ENCODE assay signal across 8 cellular contexts in genomic region chr5:141508808-141509611, GRCh38. TPM values are rescaled to one million over a fixed set of nuclear protein-coding genes. Genes with fewer than 3 reads are reported as not detected.
A peak's percentile ranks its signal among the peaks of the same experiment; 100 is the strongest.
DNase-seq lines count a peak whose midpoint lies in the region; ATAC-seq and TF ChIP-seq lines count a peak whose summit lies in the region.

No MANE protein-coding gene starts in this region.

- H2AFZ ChIP-seq in Karpas-422 (ENCODE audit: low read length) = no peak overlapping the region

- peak overlapping the region; percentile 78 for H3K4me2 ChIP-seq in Karpas-422 (ENCODE audit: low read depth, low read length, poor library complexity, severe bottlenecking)

- peaks cover 3% of the 10 kb centered on the region; the same call in 1 of the 2 replicates for H3K79me2 ChIP-seq in Karpas-422 (ENCODE audit: low read length)

- no peaks in the 10 kb centered on the region for H3K27me3 Mint-ChIP-seq in activated T-helper 17 cell treated with anti-CD3 and anti-CD28 coated beads, Interleukin-2, amount 50 U/mL, for 72 hours
- peaks cover 0 to 7% (median 0%) of the 10 kb centered on the region in 5 donors for H3K27me3 Mint-ChIP-seq in naive thymus-derived CD4-positive, alpha-beta T cell

- peak overlapping the region; percentile 77 for H3K27ac Mint-ChIP-seq in activated T-helper 17 cell treated with anti-CD3 and anti-CD28 coated beads, Interleukin-2, amount 50 U/mL, for 72 hours
- H3K27ac Mint-ChIP-seq in naive thymus-derived CD4-positive, alpha-beta T cell = no peak overlapping the region

- no peaks in the 10 kb centered on the region for H3K9me3 Mint-ChIP-seq in activated T-helper 17 cell treated with anti-CD3 and anti-CD28 coated beads, Interleukin-2, amount 50 U/mL, for 72 hours
- H3K9me3 Mint-ChIP-seq in naive thymus-derived CD4-positive, alpha-beta T cell = peaks cover 0 to 1% (median 0%) of the 10 kb centered on the region in 11 donors

- H3K4me1 ChIP-seq in Karpas-422 (ENCODE audit: low read length) = peaks cover 100% of the 10 kb centered on the region
- H3K4me1 ChIP-seq in gastrocnemius medialis = peaks cover 52 to 58% of the 10 kb centered on the region in 2 donors
- H3K4me1 ChIP-seq in naive thymus-derived CD4-positive, alpha-beta T cell (ENCODE audit: control insufficient read depth in 2 of 2, insufficient read depth in 2 of 2, low read length in 2 of 2) = peaks cover 0 to 5% of the 10 kb centered on the region in 2 donors

- POLR2A ChIA-PET in naive thymus-derived CD4-positive, alpha-beta T cell (lab: Charles Lee) = no interaction called here

- peak; percentile 36 to 47 for TF ChIP-seq POLR2A in gastrocnemius medialis (IDR thresholded peaks at IDR 0.05)

- H3K9me3 ChIP-seq in Karpas-422 (ENCODE audit: low read length) (no peaks in the 10 kb centered on the region), gastrocnemius medialis (no peaks in the 10 kb centered on the region)
- H3K9me3 ChIP-seq in naive thymus-derived CD4-positive, alpha-beta T cell (ENCODE audit: control insufficient read depth in 2 of 3, low read length in 3 of 3) = no peaks in the 10 kb centered on the region

- in situ Hi-C loops in gastrocnemius medialis (cut with MboI; ENCODE audit: low sequenced_read_pairs in 4 of 4) = no loop called here

- peaks cover 19% of the 10 kb centered on the region for H3K4me1 Mint-ChIP-seq in activated T-helper 17 cell treated with anti-CD3 and anti-CD28 coated beads, Interleukin-2, amount 50 U/mL, for 72 hours
- peaks cover 14 to 20% (median 15%) of the 10 kb centered on the region in 7 donors for H3K4me1 Mint-ChIP-seq in naive thymus-derived CD4-positive, alpha-beta T cell

- H3K4me3 ChIP-seq in Karpas-422 (ENCODE audit: low read length) (peak overlapping the region; percentile 68), gastrocnemius medialis (peak overlapping the region; percentile 31 to 36 (median 32))
- H3K4me3 ChIP-seq in naive thymus-derived CD4-positive, alpha-beta T cell (ENCODE audit: low read length) = no peak overlapping the region

- TF ChIP-seq CTCF in gastrocnemius medialis (IDR thresholded peaks at IDR 0.05 in 4 of 5, conservative IDR thresholded peaks at IDR 0.05 in 1 of 5) = no peak

- H3K27me3 ChIP-seq in Karpas-422 (ENCODE audit: low read length) (no peaks in the 10 kb centered on the region), gastrocnemius medialis (no peaks in the 10 kb centered on the region)
- no peaks in the 10 kb centered on the region for H3K27me3 ChIP-seq in naive thymus-derived CD4-positive, alpha-beta T cell (ENCODE audit: control insufficient read depth in 2 of 2, insufficient read depth in 2 of 2, low read length in 2 of 2)

- peak overlapping the region; percentile 100 for H3K27ac ChIP-seq in Karpas-422 (ENCODE audit: low read length)
- peak overlapping the region; percentile 84 to 88 (median 86) for H3K27ac ChIP-seq in gastrocnemius medialis
- H3K27ac ChIP-seq in naive thymus-derived CD4-positive, alpha-beta T cell (ENCODE audit: low read depth, low read length) = no peak overlapping the region

- peaks cover 8% of the 10 kb centered on the region for H3K36me3 Mint-ChIP-seq in activated T-helper 17 cell treated with anti-CD3 and anti-CD28 coated beads, Interleukin-2, amount 50 U/mL, for 72 hours (ENCODE audit: low read depth)
- peaks cover 0 to 3% (median 0%) of the 10 kb centered on the region in 5 donors for H3K36me3 Mint-ChIP-seq in naive thymus-derived CD4-positive, alpha-beta T cell

- intact Hi-C loops in left cardiac atrium (cut with DNase I) = no loop called here
- intact Hi-C loops in gastrocnemius medialis (cut with DNase I; ENCODE audit: low total_unique reads) = loop anchor here (2.0 kb wide), 1 partner anchor 16 kb away; no protein-coding TSS in a partner anchor
- intact Hi-C loops in naive thymus-derived CD4-positive, alpha-beta T cell (cut with micrococcal nuclease) = no loop called here

- peak; percentile 22 for ATAC-seq in activated T-helper 17 cell treated with anti-CD3 and anti-CD28 coated beads, Interleukin-2, amount 50 U/mL, for 72 hours (replicated peaks)
- ATAC-seq in left cardiac atrium = peak; percentile 44 to 68
- peak; percentile 43 to 60 for ATAC-seq in gastrocnemius medialis
- no peak for ATAC-seq in esophagus mucosa
- ATAC-seq in naive thymus-derived CD4-positive, alpha-beta T cell = no peak

- DNase-seq in ELF-1 (ENCODE audit: low read depth, low spot score) (peak; percentile 78), Karpas-422 (peak; percentile 86), left cardiac atrium (peak; percentile 76), gastrocnemius medialis (peak; percentile 48 to 76), T-helper 9 cell (no peak)
- no peak for DNase-seq in naive thymus-derived CD4-positive, alpha-beta T cell

- H4K20me1 ChIP-seq in Karpas-422 (ENCODE audit: insufficient read depth, low read depth, low read length) = no peaks in the 10 kb centered on the region

- no peaks in the 10 kb centered on the region for H3K9me2 ChIP-seq in Karpas-422 (replicated peaks; ENCODE audit: insufficient read depth, low read length)

- H3K4me3 Mint-ChIP-seq in activated T-helper 17 cell treated with anti-CD3 and anti-CD28 coated beads, Interleukin-2, amount 50 U/mL, for 72 hours = peak overlapping the region; percentile 29
- no peak overlapping the region for H3K4me3 Mint-ChIP-seq in naive thymus-derived CD4-positive, alpha-beta T cell

- CTCF ChIA-PET in naive thymus-derived CD4-positive, alpha-beta T cell (lab: Charles Lee) = interaction anchor here (0.9 to 2.9 kb wide), 2 partner anchors 15 to 88 kb away, joined by 3 to 9 read pairs; partner anchors contain the start of gene PCDHGA11

- H3K9ac ChIP-seq in Karpas-422 (ENCODE audit: low read length) = peak overlapping the region; percentile 92

- H3K36me3 ChIP-seq in Karpas-422 (ENCODE audit: insufficient read depth, low read length) (peaks cover 26% of the 10 kb centered on the region), gastrocnemius medialis (peaks cover 0 to 11% of the 10 kb centered on the region in 2 donors)
- H3K36me3 ChIP-seq in naive thymus-derived CD4-positive, alpha-beta T cell (ENCODE audit: control insufficient read depth in 2 of 3, insufficient read depth in 3 of 3, low read length in 3 of 3) = no peaks in the 10 kb centered on the region

RNA-seq across cellular contexts. Expression of gene PCDHGC5, which starts 20.1 kb away (rescaled TPM):
- 5.1 and 5.8 TPM in 2 replicates for total RNA-seq in Karpas-422 (2014; rRNA removed; shearing (Covaris generic); ENCODE audit: low replicate concordance)
- not detected for total RNA-seq in activated T-helper 17 cell treated with anti-CD3 and anti-CD28 coated beads, Interleukin-2, amount 50 U/mL, for 72 hours
- total RNA-seq in left cardiac atrium (1 to 10 TPM in 1 of 2 donors, under 1 TPM in 1; 0.97 to 1.7 TPM), gastrocnemius medialis (1 to 10 TPM in 1 of 4 donors, under 1 TPM in 2, not detected in 1; 0.16 to 1.5 (median 0.36) TPM), esophagus mucosa (1.0 TPM)
- total RNA-seq in naive thymus-derived CD4-positive, alpha-beta T cell = under 1 TPM in 1 of 5 experiments, not detected in 4; 0.13 TPM
- polyA plus RNA-seq in naive thymus-derived CD4-positive, alpha-beta T cell = not detected

RNA-seq across cellular contexts. Expression of gene PCDHGC4, which starts 24.2 kb away (rescaled TPM):
- 7.0 and 11.8 TPM in 2 replicates for total RNA-seq in Karpas-422 (2014; rRNA removed; shearing (Covaris generic); ENCODE audit: low replicate concordance)
- not detected for total RNA-seq in activated T-helper 17 cell treated with anti-CD3 and anti-CD28 coated beads, Interleukin-2, amount 50 U/mL, for 72 hours
- total RNA-seq in left cardiac atrium = 1 to 10 TPM; 1.4 to 1.7 TPM
- total RNA-seq in gastrocnemius medialis = 10 to 100 TPM in 1 of 4 donors, 1 to 10 TPM in 1, under 1 TPM in 1, not detected in 1; 0.31 to 20.4 (median 1.7) TPM
- 1.1 TPM for total RNA-seq in esophagus mucosa
- total RNA-seq in naive thymus-derived CD4-positive, alpha-beta T cell = under 1 TPM in 1 of 5 experiments, not detected in 4; 0.22 TPM
- not detected for polyA plus RNA-seq in naive thymus-derived CD4-positive, alpha-beta T cell

RNA-seq across cellular contexts. Expression of gene PCDHGC3, which starts 33.2 kb away (rescaled TPM):
- total RNA-seq in Karpas-422 (2014; rRNA removed; shearing (Covaris generic); ENCODE audit: low replicate concordance) = 61.3 and 75.2 TPM in 2 replicates
- under 1 TPM in 1 of 2 donors, not detected in 1; 0.56 TPM for total RNA-seq in activated T-helper 17 cell treated with anti-CD3 and anti-CD28 coated beads, Interleukin-2, amount 50 U/mL, for 72 hours
- total RNA-seq in left cardiac atrium (10 to 100 TPM; 33.7 to 39.1 TPM), gastrocnemius medialis (10 to 100 TPM; 11.8 to 14.5 (median 13.8) TPM), esophagus mucosa (38.8 TPM)
- under 1 TPM; 0.15 to 0.76 (median 0.16) TPM for total RNA-seq in naive thymus-derived CD4-positive, alpha-beta T cell
- polyA plus RNA-seq in naive thymus-derived CD4-positive, alpha-beta T cell = under 1 TPM in 1 of 2 donors, not detected in 1; 0.14 TPM

Comparison
In these comparisons a context has a peak if more than half of its experiments do, and no peak if none do; other contexts are left out.
1. DNase-seq: peak in ELF-1 (single experiment), Karpas-422 (single experiment), left cardiac atrium (single experiment) and gastrocnemius medialis (2 of 2); none in T-helper 9 cell (single experiment) and naive thymus-derived CD4-positive, alpha-beta T cell (0 of 9).
2. ATAC-seq: peak in activated T-helper 17 cell treated with anti-CD3 and anti-CD28 coated beads, Interleukin-2, amount 50 U/mL, for 72 hours (single experiment), left cardiac atrium (2 of 2) and gastrocnemius medialis (2 of 2); none in esophagus mucosa (single experiment) and naive thymus-derived CD4-positive, alpha-beta T cell (single experiment).
3. RNA of gene PCDHGC3, which starts 33.2 kb away (total RNA-seq): 61.3 to 75.2 TPM in Karpas-422, 33.7 to 39.1 TPM in left cardiac atrium, 38.8 TPM in esophagus mucosa (single experiment) and 11.8 to 14.5 TPM in gastrocnemius medialis; 0.56 TPM in activated T-helper 17 cell treated with anti-CD3 and anti-CD28 coated beads, Interleukin-2, amount 50 U/mL, for 72 hours and 0.15 to 0.76 TPM in naive thymus-derived CD4-positive, alpha-beta T cell; every median in the first group is over 4 times any median in the second.